ENCODE assay signal across 26 cellular contexts in genomic region chr14:85087201-85087600, GRCh38.
DNase-seq lines count a peak whose midpoint lies in the region; ATAC-seq, FAIRE-seq and TF ChIP-seq lines count a peak whose summit lies in the region.
"Had no signal": no experiment of that assay in that cellular context is flagged by ENCODE, and none has a peak within 500 bp of the region (broad histone marks: within the 10 kb centered on the region; RNA-seq: fewer than 3 reads in every experiment).

No MANE protein-coding gene starts in this region.

- no peak for FAIRE-seq in D721Med (lab: Jason Lieb, UNC)
- FAIRE-seq: A549, HepG2 had no signal

- no peak overlapping the region for H3K27ac Mint-ChIP-seq in T-cell
- H3K27ac Mint-ChIP-seq: activated CD4-positive, alpha-beta T cell treated with anti-CD3 and anti-CD28 coated beads, Interleukin-2, amount 10 ng/mL, durations not matched to agents 7 days and 5 days; activated CD8-positive, alpha-beta memory T cell treated with anti-CD3 and anti-CD28 coated beads, Interleukin-2, amount 10 ng/mL, durations not matched to agents 7 days and 5 days; activated naive CD4-positive, alpha-beta T cell treated with anti-CD3 and anti-CD28 coated beads, Interleukin-2, amount 10 ng/mL, durations not matched to agents 7 days and 5 days; progenitor cell of endocrine pancreas had no signal

- peaks cover 0 to 16% (median 2%) of the 10 kb centered on the region in 3 donors for H3K9me3 Mint-ChIP-seq in T-cell
- H3K9me3 Mint-ChIP-seq: activated CD4-positive, alpha-beta T cell treated with anti-CD3 and anti-CD28 coated beads, Interleukin-2, amount 10 ng/mL, durations not matched to agents 7 days and 5 days had no signal

- H3K4me1 Mint-ChIP-seq in T-cell: no peaks in the 10 kb centered on the region
- H3K4me1 Mint-ChIP-seq: activated CD4-positive, alpha-beta T cell treated with anti-CD3 and anti-CD28 coated beads, Interleukin-2, amount 10 ng/mL, durations not matched to agents 7 days and 5 days; activated CD8-positive, alpha-beta memory T cell treated with anti-CD3 and anti-CD28 coated beads, Interleukin-2, amount 10 ng/mL, durations not matched to agents 7 days and 5 days; activated naive CD4-positive, alpha-beta T cell treated with anti-CD3 and anti-CD28 coated beads, Interleukin-2, amount 10 ng/mL, durations not matched to agents 7 days and 5 days had no signal

- H3K36me3 Mint-ChIP-seq in T-cell: no peaks in the 10 kb centered on the region
- H3K36me3 Mint-ChIP-seq: activated CD8-positive, alpha-beta memory T cell treated with anti-CD3 and anti-CD28 coated beads, Interleukin-2, amount 10 ng/mL, durations not matched to agents 7 days and 5 days; activated naive CD4-positive, alpha-beta T cell treated with anti-CD3 and anti-CD28 coated beads, Interleukin-2, amount 10 ng/mL, durations not matched to agents 7 days and 5 days had no signal

- peak; percentile 1 for DNase-seq in AG08396 (ENCODE audit: low spot score)
- peak; percentile 8 for DNase-seq in NCI-H226
- peak; percentile 21 for DNase-seq in choroid plexus epithelial cell (ENCODE audit: low read depth)
- DNase-seq in kidney tubule cell (ENCODE audit: low spot score): peak; percentile 69
- DNase-seq in D721Med (ENCODE audit: insufficient read length, low spot score): no peak
- DNase-seq in effector CD8-positive, alpha-beta T cell (lab: John Stamatoyannopoulos, UW): no peak
- no peak for DNase-seq in activated CD4-positive, alpha-beta T cell treated with anti-CD3 and anti-CD28 coated beads for 1 hour
- no peak for DNase-seq in T-cell
- DNase-seq: activated CD4-positive, alpha-beta T cell treated with anti-CD3 and anti-CD28 coated beads, Interleukin-2, amount 10 ng/mL, durations not matched to agents 7 days and 5 days; activated CD8-positive, alpha-beta memory T cell treated with anti-CD3 and anti-CD28 coated beads, Interleukin-2, amount 10 ng/mL, durations not matched to agents 7 days and 5 days; activated naive CD4-positive, alpha-beta T cell treated with anti-CD3 and anti-CD28 coated beads, Interleukin-2, amount 10 ng/mL, durations not matched to agents 7 days and 5 days; erythroblast; islet precursor cell; NCI-H1092 treated with DMSO at 0.1 percent for 48 hours; NCI-H2029 treated with DMSO at 0.1 percent for 48 hours; NCI-H2227 treated with DMSO at 0.1 percent for 48 hours; NCI-H748 treated with DMSO at 0.1 percent for 48 hours; stimulated activated CD8-positive, alpha-beta memory T cell treated with anti-CD3 and anti-CD28 coated beads, Interleukin-4, amount 100 ng/mL, for 48 hours; trophoblast cell; WERI-Rb-1 had no signal

- TF ChIP-seq CTCF in choroid plexus epithelial cell (conservative IDR thresholded peaks at IDR 0.05; ENCODE audit: low read depth, low read length) (no peak), D721Med (IDR thresholded peaks at IDR 0.05; ENCODE audit: insufficient read depth, missing control alignments) (no peak)

- no peak overlapping the region for H3K4me3 ChIP-seq in choroid plexus epithelial cell (ENCODE audit: low read depth, low read length)
- H3K4me3 ChIP-seq: A549, ascending aorta had no signal

- no peaks in the 10 kb centered on the region for H3K27me3 Mint-ChIP-seq in T-cell
- H3K27me3 Mint-ChIP-seq: activated CD4-positive, alpha-beta T cell treated with anti-CD3 and anti-CD28 coated beads, Interleukin-2, amount 10 ng/mL, durations not matched to agents 7 days and 5 days; activated CD8-positive, alpha-beta memory T cell treated with anti-CD3 and anti-CD28 coated beads, Interleukin-2, amount 10 ng/mL, durations not matched to agents 7 days and 5 days; activated naive CD4-positive, alpha-beta T cell treated with anti-CD3 and anti-CD28 coated beads, Interleukin-2, amount 10 ng/mL, durations not matched to agents 7 days and 5 days; progenitor cell of endocrine pancreas had no signal

- CTCF ChIA-PET in T-cell (lab: Charles Lee): interaction anchor here in 1 of 2 donors (0.7 kb wide), 1 partner anchor 1821 kb away, joined by 4 read pairs; no protein-coding TSS in a partner anchor

- H3K4me3 Mint-ChIP-seq in T-cell: no peak overlapping the region
- H3K4me3 Mint-ChIP-seq: activated CD4-positive, alpha-beta T cell treated with anti-CD3 and anti-CD28 coated beads, Interleukin-2, amount 10 ng/mL, durations not matched to agents 7 days and 5 days; activated CD8-positive, alpha-beta memory T cell treated with anti-CD3 and anti-CD28 coated beads, Interleukin-2, amount 10 ng/mL, durations not matched to agents 7 days and 5 days; activated naive CD4-positive, alpha-beta T cell treated with anti-CD3 and anti-CD28 coated beads, Interleukin-2, amount 10 ng/mL, durations not matched to agents 7 days and 5 days had no signal

- no peak for ATAC-seq in T-cell (replicated peaks in 1 of 4)
- ATAC-seq: A549; activated CD8-positive, alpha-beta memory T cell treated with anti-CD3 and anti-CD28 coated beads, Interleukin-2, amount 10 ng/mL, durations not matched to agents 7 days and 5 days; HCT116; HepG2; SK-N-SH treated with all-trans-retinoic acid at 6 μM for 48 hours had no signal

- POLR2A ChIA-PET in T-cell (lab: Charles Lee): no interaction called here

Comparison
In these comparisons a context has a peak if more than half of its experiments do, and no peak if none do; other contexts are left out.
1. DNase-seq: peak in AG08396 (single experiment), NCI-H226 (single experiment), choroid plexus epithelial cell (single experiment) and kidney tubule cell (single experiment); none in D721Med (single experiment), effector CD8-positive, alpha-beta T cell (single experiment), activated CD4-positive, alpha-beta T cell treated with anti-CD3 and anti-CD28 coated beads for 1 hour (single experiment) and T-cell (0 of 34).